ENCODE assay signal across 12 cellular contexts in the genomic region with DNA sequence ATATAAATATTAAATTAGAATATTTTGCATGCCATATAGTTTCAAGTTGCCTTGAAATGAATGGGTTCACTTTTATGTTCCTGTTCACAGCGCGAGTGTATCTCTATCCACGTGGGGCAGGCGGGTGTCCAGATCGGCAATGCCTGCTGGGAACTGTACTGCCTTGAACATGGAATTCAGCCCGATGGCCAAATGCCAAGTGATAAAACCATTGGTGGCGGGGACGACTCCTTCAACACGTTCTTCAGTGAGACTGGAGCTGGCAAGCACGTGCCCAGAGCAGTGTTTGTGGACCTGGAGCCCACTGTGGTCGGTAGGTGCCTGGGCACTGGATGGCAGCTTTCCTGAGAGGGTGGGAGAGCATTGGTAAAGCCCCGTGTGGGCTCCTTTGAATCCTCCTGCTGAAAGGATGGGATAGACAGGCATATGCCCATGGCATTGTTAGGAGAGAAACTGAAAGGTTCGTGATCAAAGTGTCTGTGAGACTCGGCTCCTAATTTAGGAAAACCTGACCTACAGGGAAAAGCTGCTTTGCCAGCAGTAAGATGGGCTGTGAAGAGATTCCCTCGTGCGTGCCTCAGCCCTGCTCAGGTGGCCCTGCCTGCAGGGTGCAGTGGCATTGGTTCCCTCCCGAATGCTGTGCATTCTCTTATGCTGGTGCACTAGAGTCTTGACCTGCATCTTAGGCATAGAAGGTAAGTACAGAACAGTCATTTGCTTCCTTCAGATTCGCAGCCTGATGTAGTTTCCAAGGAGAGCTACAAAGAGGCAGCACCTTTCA. TPM values are rescaled to one million over a fixed set of nuclear protein-coding genes. Genes with fewer than 3 reads are reported as not detected.
"Had no signal": no experiment of that assay in that cellular context is flagged by ENCODE, and none has a peak within 500 bp of the region (broad histone marks: within the 10 kb centered on the region; RNA-seq: fewer than 3 reads in every experiment).

No MANE protein-coding gene starts in this region.

RNA-seq across cellular contexts. Expression of a gene that starts 2.3 kb away (rescaled TPM):
- total RNA-seq: activated CD4-positive, alpha-beta T cell treated with anti-CD3 and anti-CD28 coated beads, Interleukin-2, amount 10 ng/mL, durations not matched to agents 24 days and 14 days; activated CD8-positive, alpha-beta T cell treated with anti-CD3 and anti-CD28 coated beads, Interleukin-2, amount 10 ng/mL, durations not matched to agents 7 days and 5 days; activated naive CD4-positive, alpha-beta T cell treated with anti-CD3 and anti-CD28 coated beads for 36 hours; activated naive CD4-positive, alpha-beta T cell treated with anti-CD3 and anti-CD28 coated beads, Interleukin-2, amount 50 U/mL, for 72 hours; activated T-cell treated with anti-CD3 and anti-CD28 coated beads, Interleukin-2, amount 50 U/mL, for 4 hours; activated T-helper 1 cell treated with anti-CD3 and anti-CD28 coated beads, Interleukin-12 subunit alpha, Interleukin-12 subunit beta, Interleukin-2, Interleukin-4 antibody, amounts not matched to agents 30 ng/mL and 10 ng/mL and 1 ng/mL, durations not matched to agents 14 hours and 24 hours and 36 hours; adrenal gland; OCI-LY7; PC-9; SJCRH30; T-helper 1 cell treated with Interleukin-12 subunit alpha and Interleukin-12 subunit beta and Interleukin-4 antibody, amounts not matched to agents 30 ng/mL and 1 ng/mL, for 36 hours; T-helper 2 cell treated with Interferon-gamma antibody and Interleukin-4, amounts not matched to agents 100 ng/mL and 5 ng/mL, for 36 hours had no signal

RNA-seq across cellular contexts. Expression of a gene that starts 49.4 kb away (rescaled TPM):
- total RNA-seq: SJCRH30 had no signal
